1 cellular context compared by ENCODE assay signal in the genomic region with DNA sequence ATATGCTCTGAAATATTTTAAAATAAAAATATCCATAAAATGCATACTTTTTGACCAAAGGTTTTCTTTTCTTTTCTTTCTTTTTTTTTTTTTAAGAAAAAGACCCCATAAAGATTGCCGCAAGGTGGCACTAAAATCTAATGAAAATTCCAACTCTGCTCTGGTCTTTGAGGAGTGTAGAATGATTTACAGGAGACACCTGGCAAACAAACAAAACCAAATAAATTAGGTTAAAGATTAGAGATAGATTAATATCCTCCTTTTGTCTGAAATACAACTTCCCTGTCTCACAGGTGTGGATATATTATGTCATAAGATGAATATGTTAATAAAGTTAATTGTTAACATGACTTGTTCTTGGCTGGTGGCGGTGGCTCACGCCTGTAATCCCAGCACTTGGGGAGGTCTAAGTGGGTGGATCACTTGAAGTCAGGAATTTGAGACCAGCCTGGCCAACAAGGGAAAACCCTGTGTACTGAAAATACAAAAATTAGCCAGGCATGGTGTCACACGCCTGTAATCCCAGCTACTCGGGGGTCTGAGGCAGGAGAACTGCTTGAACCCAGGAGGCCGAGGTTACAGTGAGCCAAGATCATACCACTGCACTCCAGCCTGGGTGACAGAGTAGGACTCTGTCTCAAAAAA.
TF ChIP-seq lines count a peak whose summit lies in the region.

No MANE protein-coding gene starts in this region.

TF ChIP-seq in HepG2, 621 proteins besides CTCF, POLR2A, EP300 and RAD21 (continued from another document and continues in another):
- TF ChIP-seq ZNF724P (CRISPR knock-in tag; IDR thresholded peaks at IDR 0.05; ENCODE audit: borderline replicate concordance) (peak; percentile 61; the same call in 1 of the 2 replicates), RFX1 (IDR thresholded peaks at IDR 0.05) (no peak), ZNF652 (CRISPR knock-in tag; IDR thresholded peaks at IDR 0.05; ENCODE audit: borderline replicate concordance, low read depth) (no peak), TBP (CRISPR knock-in tag; IDR thresholded peaks at IDR 0.05) (no peak), NKX3-1 (CRISPR knock-in tag; IDR thresholded peaks at IDR 0.05) (no peak), SCMH1 (CRISPR knock-in tag; IDR thresholded peaks at IDR 0.05; ENCODE audit: borderline replicate concordance) (no peak), ZNF44 (CRISPR knock-in tag; IDR thresholded peaks at IDR 0.05) (no peak), AGO2 (optimal IDR thresholded peaks at IDR 0.05; ENCODE audit: low read depth, low read length) (no peak), NR3C1 (CRISPR knock-in tag; IDR thresholded peaks at IDR 0.05) (no peak), ZNF772 (CRISPR knock-in tag; IDR thresholded peaks at IDR 0.05) (no peak), PAWR (CRISPR knock-in tag; IDR thresholded peaks at IDR 0.05; ENCODE audit: borderline replicate concordance) (no peak), ZNF441 (CRISPR knock-in tag; IDR thresholded peaks at IDR 0.05; ENCODE audit: borderline replicate concordance) (no peak), FOXC1 (CRISPR knock-in tag; IDR thresholded peaks at IDR 0.05; ENCODE audit: borderline replicate concordance) (no peak), CENPT (CRISPR knock-in tag; IDR thresholded peaks at IDR 0.05; ENCODE audit: low read depth) (no peak), ATF7 (IDR thresholded peaks at IDR 0.05) (no peak), ATF7 (CRISPR knock-in tag; IDR thresholded peaks at IDR 0.05) (no peak), HNF4G (IDR thresholded peaks at IDR 0.05; ENCODE audit: borderline replicate concordance, low read depth, low read length) (no peak), HNF4G (CRISPR knock-in tag; IDR thresholded peaks at IDR 0.05; ENCODE audit: borderline replicate concordance, low read depth) (no peak), ZNF354B (CRISPR knock-in tag; IDR thresholded peaks at IDR 0.05) (no peak), SMYD3 (CRISPR knock-in tag; IDR thresholded peaks at IDR 0.05) (no peak), THAP11 (CRISPR knock-in tag; IDR thresholded peaks at IDR 0.05) (no peak), PHF20 (CRISPR knock-in tag; IDR thresholded peaks at IDR 0.05) (no peak), PCBP1 (IDR thresholded peaks at IDR 0.05; ENCODE audit: borderline replicate concordance, low read depth, low read length) (no peak), RARA (CRISPR knock-in tag; IDR thresholded peaks at IDR 0.05) (no peak; the same call in 1 of the 2 replicates), YY1 (IDR thresholded peaks at IDR 0.05; ENCODE audit: insufficient read depth, insufficient replicate concordance, low read depth, low read length) (no peak), KDM4B (CRISPR knock-in tag; IDR thresholded peaks at IDR 0.05) (no peak), MAFG (CRISPR knock-in tag; IDR thresholded peaks at IDR 0.05) (no peak), ZNF615 (CRISPR knock-in tag; IDR thresholded peaks at IDR 0.05; ENCODE audit: borderline replicate concordance) (no peak), ZNF124 (CRISPR knock-in tag; IDR thresholded peaks at IDR 0.05) (no peak), ZNF768 (CRISPR knock-in tag; IDR thresholded peaks at IDR 0.05) (no peak), BCL6 (CRISPR knock-in tag; IDR thresholded peaks at IDR 0.05) (no peak; the same call in 1 of the 2 replicates), IRF2 (CRISPR knock-in tag; IDR thresholded peaks at IDR 0.05) (no peak), RAD51 (IDR thresholded peaks at IDR 0.05; ENCODE audit: borderline replicate concordance) (no peak), MTF2 (CRISPR knock-in tag; IDR thresholded peaks at IDR 0.05; ENCODE audit: borderline replicate concordance) (no peak), ZNF614 (CRISPR knock-in tag; IDR thresholded peaks at IDR 0.05; ENCODE audit: borderline replicate concordance) (no peak), BHLHE40 (IDR thresholded peaks at IDR 0.05; ENCODE audit: low read length) (no peak)
- TF ChIP-seq, protein P1, sequence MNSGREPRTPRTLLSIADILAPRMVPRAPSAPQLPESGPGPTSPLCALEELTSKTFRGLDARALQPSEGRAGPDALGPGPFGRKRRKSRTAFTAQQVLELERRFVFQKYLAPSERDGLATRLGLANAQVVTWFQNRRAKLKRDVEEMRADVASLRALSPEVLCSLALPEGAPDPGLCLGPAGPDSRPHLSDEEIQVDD (CRISPR knock-in tag; IDR thresholded peaks at IDR 0.05; ENCODE audit: borderline replicate concordance) = no peak
- TF ChIP-seq, protein P2, sequence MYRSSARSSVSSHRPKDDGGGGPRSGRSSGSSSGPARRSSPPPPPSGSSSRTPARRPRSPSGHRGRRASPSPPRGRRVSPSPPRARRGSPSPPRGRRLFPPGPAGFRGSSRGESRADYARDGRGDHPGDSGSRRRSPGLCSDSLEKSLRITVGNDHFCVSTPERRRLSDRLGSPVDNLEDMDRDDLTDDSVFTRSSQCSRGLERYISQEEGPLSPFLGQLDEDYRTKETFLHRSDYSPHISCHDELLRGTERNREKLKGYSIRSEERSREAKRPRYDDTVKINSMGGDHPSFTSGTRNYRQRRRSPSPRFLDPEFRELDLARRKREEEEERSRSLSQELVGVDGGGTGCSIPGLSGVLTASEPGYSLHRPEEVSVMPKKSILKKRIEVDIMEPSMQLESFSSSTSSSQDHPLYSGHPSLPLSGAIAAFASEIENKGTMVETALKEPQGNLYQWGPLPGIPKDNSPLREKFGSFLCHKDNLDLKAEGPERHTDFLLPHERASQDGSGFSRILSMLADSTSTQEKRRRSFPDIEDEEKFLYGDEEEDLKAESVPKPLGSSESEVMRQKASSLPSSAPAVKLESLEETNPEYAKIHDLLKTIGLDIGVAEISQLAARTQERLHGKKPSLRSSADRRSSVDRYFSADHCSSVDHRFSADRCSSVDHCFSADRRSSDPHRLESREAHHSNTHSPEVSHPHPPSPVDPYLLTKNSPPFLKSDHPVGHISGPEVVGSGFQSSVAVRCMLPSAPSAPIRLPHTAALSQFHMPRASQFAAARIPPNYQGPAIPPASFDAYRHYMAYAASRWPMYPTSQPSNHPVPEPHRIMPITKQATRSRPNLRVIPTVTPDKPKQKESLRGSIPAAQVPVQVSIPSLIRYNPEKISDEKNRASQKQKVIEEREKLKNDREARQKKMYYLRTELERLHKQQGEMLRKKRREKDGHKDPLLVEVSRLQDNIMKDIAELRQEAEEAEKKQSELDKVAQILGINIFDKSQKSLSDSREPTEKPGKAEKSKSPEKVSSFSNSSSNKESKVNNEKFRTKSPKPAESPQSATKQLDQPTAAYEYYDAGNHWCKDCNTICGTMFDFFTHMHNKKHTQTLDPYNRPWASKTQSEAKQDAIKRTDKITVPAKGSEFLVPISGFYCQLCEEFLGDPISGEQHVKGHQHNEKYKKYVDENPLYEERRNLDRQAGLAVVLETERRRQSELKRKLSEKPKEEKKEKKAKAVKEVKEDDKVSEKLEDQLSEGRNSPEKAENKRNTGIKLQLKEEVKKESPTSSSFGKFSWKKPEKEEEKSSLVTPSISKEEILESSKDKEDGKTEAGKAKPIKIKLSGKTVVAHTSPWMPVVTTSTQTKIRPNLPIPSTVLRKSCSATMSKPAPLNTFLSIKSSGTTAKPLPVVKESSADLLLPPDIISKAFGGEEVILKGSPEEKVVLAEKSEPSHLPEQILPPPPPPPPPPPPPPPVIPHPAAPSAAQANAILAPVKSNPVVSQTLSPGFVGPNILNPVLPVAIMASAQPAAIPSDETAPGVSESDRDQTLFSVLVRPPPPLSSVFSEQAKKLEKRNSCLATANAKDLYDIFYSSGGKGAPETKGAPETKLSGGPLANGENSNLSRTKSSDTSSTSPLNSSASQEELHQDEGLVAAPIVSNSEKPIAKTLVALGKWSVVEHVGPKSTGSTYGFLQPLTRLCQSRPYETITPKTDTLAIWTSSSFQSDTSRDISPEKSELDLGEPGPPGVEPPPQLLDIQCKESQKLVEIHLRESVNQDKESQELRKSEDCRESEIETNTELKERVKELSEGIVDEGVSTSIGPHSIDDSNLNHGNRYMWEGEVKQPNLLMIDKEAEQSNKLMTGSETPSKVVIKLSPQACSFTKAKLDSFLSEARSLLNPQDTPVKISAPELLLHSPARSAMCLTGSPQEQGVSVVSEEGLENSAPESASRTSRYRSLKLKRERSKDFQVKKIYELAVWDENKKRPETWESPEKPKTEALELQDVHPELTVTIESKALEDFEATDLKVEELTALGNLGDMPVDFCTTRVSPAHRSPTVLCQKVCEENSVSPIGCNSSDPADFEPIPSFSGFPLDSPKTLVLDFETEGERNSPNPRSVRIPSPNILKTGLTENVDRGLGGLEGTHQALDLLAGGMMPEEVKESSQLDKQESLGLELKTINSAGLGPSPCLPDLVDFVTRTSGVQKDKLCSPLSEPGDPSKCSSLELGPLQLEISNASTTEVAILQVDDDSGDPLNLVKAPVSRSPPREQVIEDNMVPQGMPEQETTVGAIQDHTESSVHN (CRISPR knock-in tag; IDR thresholded peaks at IDR 0.05) = no peak
- TF ChIP-seq, protein P3, sequence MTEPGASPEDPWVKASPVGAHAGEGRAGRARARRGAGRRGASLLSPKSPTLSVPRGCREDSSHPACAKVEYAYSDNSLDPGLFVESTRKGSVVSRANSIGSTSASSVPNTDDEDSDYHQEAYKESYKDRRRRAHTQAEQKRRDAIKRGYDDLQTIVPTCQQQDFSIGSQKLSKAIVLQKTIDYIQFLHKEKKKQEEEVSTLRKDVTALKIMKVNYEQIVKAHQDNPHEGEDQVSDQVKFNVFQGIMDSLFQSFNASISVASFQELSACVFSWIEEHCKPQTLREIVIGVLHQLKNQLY (CRISPR knock-in tag; IDR thresholded peaks at IDR 0.05) = no peak
- TF ChIP-seq, protein P4, sequence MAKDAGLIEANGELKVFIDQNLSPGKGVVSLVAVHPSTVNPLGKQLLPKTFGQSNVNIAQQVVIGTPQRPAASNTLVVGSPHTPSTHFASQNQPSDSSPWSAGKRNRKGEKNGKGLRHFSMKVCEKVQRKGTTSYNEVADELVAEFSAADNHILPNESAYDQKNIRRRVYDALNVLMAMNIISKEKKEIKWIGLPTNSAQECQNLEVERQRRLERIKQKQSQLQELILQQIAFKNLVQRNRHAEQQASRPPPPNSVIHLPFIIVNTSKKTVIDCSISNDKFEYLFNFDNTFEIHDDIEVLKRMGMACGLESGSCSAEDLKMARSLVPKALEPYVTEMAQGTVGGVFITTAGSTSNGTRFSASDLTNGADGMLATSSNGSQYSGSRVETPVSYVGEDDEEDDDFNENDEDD (CRISPR knock-in tag; IDR thresholded peaks at IDR 0.05; ENCODE audit: borderline replicate concordance) = no peak
- TF ChIP-seq, protein P5, sequence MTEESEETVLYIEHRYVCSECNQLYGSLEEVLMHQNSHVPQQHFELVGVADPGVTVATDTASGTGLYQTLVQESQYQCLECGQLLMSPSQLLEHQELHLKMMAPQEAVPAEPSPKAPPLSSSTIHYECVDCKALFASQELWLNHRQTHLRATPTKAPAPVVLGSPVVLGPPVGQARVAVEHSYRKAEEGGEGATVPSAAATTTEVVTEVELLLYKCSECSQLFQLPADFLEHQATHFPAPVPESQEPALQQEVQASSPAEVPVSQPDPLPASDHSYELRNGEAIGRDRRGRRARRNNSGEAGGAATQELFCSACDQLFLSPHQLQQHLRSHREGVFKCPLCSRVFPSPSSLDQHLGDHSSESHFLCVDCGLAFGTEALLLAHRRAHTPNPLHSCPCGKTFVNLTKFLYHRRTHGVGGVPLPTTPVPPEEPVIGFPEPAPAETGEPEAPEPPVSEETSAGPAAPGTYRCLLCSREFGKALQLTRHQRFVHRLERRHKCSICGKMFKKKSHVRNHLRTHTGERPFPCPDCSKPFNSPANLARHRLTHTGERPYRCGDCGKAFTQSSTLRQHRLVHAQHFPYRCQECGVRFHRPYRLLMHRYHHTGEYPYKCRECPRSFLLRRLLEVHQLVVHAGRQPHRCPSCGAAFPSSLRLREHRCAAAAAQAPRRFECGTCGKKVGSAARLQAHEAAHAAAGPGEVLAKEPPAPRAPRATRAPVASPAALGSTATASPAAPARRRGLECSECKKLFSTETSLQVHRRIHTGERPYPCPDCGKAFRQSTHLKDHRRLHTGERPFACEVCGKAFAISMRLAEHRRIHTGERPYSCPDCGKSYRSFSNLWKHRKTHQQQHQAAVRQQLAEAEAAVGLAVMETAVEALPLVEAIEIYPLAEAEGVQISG (CRISPR knock-in tag; IDR thresholded peaks at IDR 0.05) = no peak
- TF ChIP-seq, protein P6, sequence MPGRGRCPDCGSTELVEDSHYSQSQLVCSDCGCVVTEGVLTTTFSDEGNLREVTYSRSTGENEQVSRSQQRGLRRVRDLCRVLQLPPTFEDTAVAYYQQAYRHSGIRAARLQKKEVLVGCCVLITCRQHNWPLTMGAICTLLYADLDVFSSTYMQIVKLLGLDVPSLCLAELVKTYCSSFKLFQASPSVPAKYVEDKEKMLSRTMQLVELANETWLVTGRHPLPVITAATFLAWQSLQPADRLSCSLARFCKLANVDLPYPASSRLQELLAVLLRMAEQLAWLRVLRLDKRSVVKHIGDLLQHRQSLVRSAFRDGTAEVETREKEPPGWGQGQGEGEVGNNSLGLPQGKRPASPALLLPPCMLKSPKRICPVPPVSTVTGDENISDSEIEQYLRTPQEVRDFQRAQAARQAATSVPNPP (CRISPR knock-in tag; IDR thresholded peaks at IDR 0.05) = no peak
- TF ChIP-seq, protein P7, sequence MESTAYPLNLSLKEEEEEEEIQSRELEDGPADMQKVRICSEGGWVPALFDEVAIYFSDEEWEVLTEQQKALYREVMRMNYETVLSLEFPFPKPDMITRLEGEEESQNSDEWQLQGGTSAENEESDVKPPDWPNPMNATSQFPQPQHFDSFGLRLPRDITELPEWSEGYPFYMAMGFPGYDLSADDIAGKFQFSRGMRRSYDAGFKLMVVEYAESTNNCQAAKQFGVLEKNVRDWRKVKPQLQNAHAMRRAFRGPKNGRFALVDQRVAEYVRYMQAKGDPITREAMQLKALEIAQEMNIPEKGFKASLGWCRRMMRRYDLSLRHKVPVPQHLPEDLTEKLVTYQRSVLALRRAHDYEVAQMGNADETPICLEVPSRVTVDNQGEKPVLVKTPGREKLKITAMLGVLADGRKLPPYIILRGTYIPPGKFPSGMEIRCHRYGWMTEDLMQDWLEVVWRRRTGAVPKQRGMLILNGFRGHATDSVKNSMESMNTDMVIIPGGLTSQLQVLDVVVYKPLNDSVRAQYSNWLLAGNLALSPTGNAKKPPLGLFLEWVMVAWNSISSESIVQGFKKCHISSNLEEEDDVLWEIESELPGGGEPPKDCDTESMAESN (CRISPR knock-in tag; conservative IDR thresholded peaks at IDR 0.05) = 0 out of 2 replicates have a peak, but pooled peaks have one; percentile 33
